15 cellular contexts compared by ENCODE assay signal in the genomic region with DNA sequence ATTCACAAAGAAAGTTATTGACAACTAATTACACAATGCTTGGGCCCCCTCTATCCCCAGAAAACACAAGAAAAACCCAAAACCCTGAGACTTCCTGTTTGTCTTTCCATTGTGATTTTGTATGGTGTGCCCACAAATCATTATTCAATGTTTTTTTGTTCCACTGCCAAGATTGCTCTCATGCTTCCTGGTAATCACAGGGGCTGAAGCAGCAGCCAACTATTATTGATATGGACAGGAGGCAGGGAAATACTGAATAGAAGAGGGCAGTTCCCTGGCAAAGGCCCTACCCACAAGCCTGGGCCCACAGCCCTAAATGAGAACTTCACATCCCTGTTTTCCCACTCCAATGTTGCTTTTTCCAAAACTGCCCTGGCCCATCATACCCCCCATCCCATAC.
DNase-seq lines count a peak whose midpoint lies in the region; TF ChIP-seq lines count a peak whose summit lies in the region.
"Had no signal": no experiment of that assay in that cellular context is flagged by ENCODE, and none has a peak within 500 bp of the region (broad histone marks: within the 10 kb centered on the region; RNA-seq: fewer than 3 reads in every experiment).

No MANE protein-coding gene starts in this region.

- peak overlapping the region; percentile 16 for H3K27ac Mint-ChIP-seq in T-helper 2 cell treated with Interferon-gamma antibody and Interleukin-4, amounts not matched to agents 5 μg/mL and 100 μg/mL, for 36 hours
- H3K27ac Mint-ChIP-seq: activated B cell treated with CpG ODN at 0.5 μM for 24 hours, H9, type B pancreatic cell had no signal

- peaks cover 11% of the 10 kb centered on the region for H3K9me3 Mint-ChIP-seq in T-helper 2 cell treated with Interferon-gamma antibody and Interleukin-4, amounts not matched to agents 5 μg/mL and 100 μg/mL, for 36 hours

- TF ChIP-seq CTCF in retinal pigment epithelial cell (conservative IDR thresholded peaks at IDR 0.05; ENCODE audit: low read depth, low read length), result no peak

- H3K27me3 Mint-ChIP-seq in T-helper 2 cell treated with Interferon-gamma antibody and Interleukin-4, amounts not matched to agents 5 μg/mL and 100 μg/mL, for 36 hours (ENCODE audit: low read depth), result no peaks in the 10 kb centered on the region
- H3K27me3 Mint-ChIP-seq: type B pancreatic cell had no signal

- H3K36me3 Mint-ChIP-seq in T-helper 2 cell treated with Interferon-gamma antibody and Interleukin-4, amounts not matched to agents 5 μg/mL and 100 μg/mL, for 36 hours (ENCODE audit: low read depth), result peaks cover 7% of the 10 kb centered on the region
- H3K36me3 Mint-ChIP-seq: type B pancreatic cell had no signal

- no peak for DNase-seq in T-helper 2 cell treated with Interferon-gamma antibody and Interleukin-4, amounts not matched to agents 5 μg/mL and 100 μg/mL, for 36 hours (ENCODE audit: low spot score)
- DNase-seq in T-helper 2 cell (no peak), NCI-H748 (lab: John Stamatoyannopoulos, UW; ENCODE audit: unreplicated experiment) (peak; percentile 91), fibroblast of gingiva (ENCODE audit: low read depth) (peak; percentile 48), retinal pigment epithelial cell (ENCODE audit: low read depth) (peak; percentile 73), hepatic stellate cell (ENCODE audit: low spot score) (no peak), Kasumi-1 (lab: John Stamatoyannopoulos, UW) (no peak)
- no peak for DNase-seq in stimulated activated CD4-positive, alpha-beta T cell treated with anti-CD3 and anti-CD28 coated beads, Interleukin-2, amount 100 ng/mL, for 24 hours
- DNase-seq: activated B cell treated with CpG ODN at 0.5 μM for 24 hours; activated T-cell treated with anti-CD3 and anti-CD28 coated beads, Interleukin-2, amount 50 U/mL, for 4 hours; brain microvascular endothelial cell; DMS79 treated with DMSO at 0.1 percent for 48 hours; H9; IMR-90 had no signal

- H3K4me1 Mint-ChIP-seq in T-helper 2 cell treated with Interferon-gamma antibody and Interleukin-4, amounts not matched to agents 5 μg/mL and 100 μg/mL, for 36 hours (ENCODE audit: low read depth), result peaks cover 18% of the 10 kb centered on the region
- H3K4me1 Mint-ChIP-seq: activated B cell treated with CpG ODN at 0.5 μM for 24 hours had no signal

- H3K4me3 Mint-ChIP-seq in T-helper 2 cell treated with Interferon-gamma antibody and Interleukin-4, amounts not matched to agents 5 μg/mL and 100 μg/mL, for 36 hours, result no peak overlapping the region
- H3K4me3 Mint-ChIP-seq: activated B cell treated with CpG ODN at 0.5 μM for 24 hours; activated T-cell treated with anti-CD3 and anti-CD28 coated beads, Interleukin-2, amount 50 U/mL, for 4 hours; H9; type B pancreatic cell had no signal

- no peak overlapping the region for H3K4me3 ChIP-seq in retinal pigment epithelial cell (ENCODE audit: low read length)

Comparison
In these comparisons a context has a peak if more than half of its experiments do, and no peak if none do; other contexts are left out.
1. DNase-seq: peak in NCI-H748 (single experiment), fibroblast of gingiva (single experiment) and retinal pigment epithelial cell (single experiment); none in T-helper 2 cell treated with Interferon-gamma antibody and Interleukin-4, amounts not matched to agents 5 μg/mL and 100 μg/mL, for 36 hours (single experiment), T-helper 2 cell (0 of 5), hepatic stellate cell (single experiment), stimulated activated CD4-positive, alpha-beta T cell treated with anti-CD3 and anti-CD28 coated beads, Interleukin-2, amount 100 ng/mL, for 24 hours (0 of 2) and Kasumi-1 (0 of 2).